In the genomic region with DNA sequence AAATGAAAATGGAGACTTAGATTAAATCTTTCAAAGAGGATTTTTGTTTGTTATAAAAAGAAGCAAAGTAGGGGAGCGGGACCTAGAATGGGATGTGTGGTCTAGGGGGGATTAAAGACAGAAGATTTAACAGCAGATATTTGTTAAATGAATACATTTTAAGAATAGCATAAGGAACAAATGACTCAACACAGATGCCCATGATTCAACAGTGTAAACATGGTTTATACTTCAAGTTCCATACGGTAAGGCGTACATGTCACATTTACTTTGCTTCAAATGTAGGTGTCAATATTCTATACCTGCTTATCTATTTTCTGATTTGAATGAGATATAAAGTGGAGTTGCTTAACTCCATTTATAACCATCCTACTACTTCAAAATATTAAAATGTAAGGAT, we compare ENCODE assay signal across 14 cellular contexts. TPM values are rescaled to one million over a fixed set of nuclear protein-coding genes. Genes with fewer than 3 reads are reported as not detected.
DNase-seq lines count a peak whose midpoint lies in the region; ATAC-seq and TF ChIP-seq lines count a peak whose summit lies in the region.
"Had no signal": no experiment of that assay in that cellular context is flagged by ENCODE, and none has a peak within 500 bp of the region (broad histone marks: within the 10 kb centered on the region; RNA-seq: fewer than 3 reads in every experiment).

No MANE protein-coding gene starts in this region.

- DNase-seq in AG04450 (ENCODE audit: low read depth, low spot score): no peak
- peak; percentile 68 for DNase-seq in GM23248
- no peak for DNase-seq in brain microvascular endothelial cell
- no peak for DNase-seq in naive thymus-derived CD8-positive, alpha-beta T cell
- DNase-seq in HuH-7.5 (ENCODE audit: low spot score): no peak
- no peak for DNase-seq in NCI-H345 (lab: John Stamatoyannopoulos, UW)
- no peak for DNase-seq in LoVo (ENCODE audit: low spot score)
- no peak for DNase-seq in NCI-H1105 (lab: John Stamatoyannopoulos, UW)
- DNase-seq: mucosa of descending colon; NCI-H2171 treated with DMSO at 0.1 percent for 48 hours; stimulated activated CD4-positive, alpha-beta T cell treated with anti-CD3 and anti-CD28 coated beads, Interleukin-15, amount 100 ng/mL, for 24 hours; stimulated activated naive CD8-positive, alpha-beta T cell treated with anti-CD3 and anti-CD28 coated beads, Interleukin-15, Interleukin-2, amounts not matched to agents 100 U/mL and 50 U/mL, for 24 hours had no signal

- H3K27ac ChIP-seq in AG04450 (ENCODE audit: low read depth, low read length): no peak overlapping the region
- H3K27ac ChIP-seq in GM23248: peak overlapping the region; percentile 84
- H3K27ac ChIP-seq in brain microvascular endothelial cell: peak overlapping the region; percentile 10
- H3K27ac ChIP-seq: cardiac muscle cell had no signal

- peaks cover 0 to 3% (median 2%) of the 10 kb centered on the region in 3 donors for H3K36me3 Mint-ChIP-seq in naive thymus-derived CD8-positive, alpha-beta T cell

- H3K9ac ChIP-seq in GM23248: peak overlapping the region; percentile 97

- in situ Hi-C loops in GM23248 (cut with MboI) (no loop called here), brain microvascular endothelial cell (cut with HindIII; ENCODE audit: low pct_ligation_motif_present, low sequenced_read_pairs) (no loop called here)

- no peaks in the 10 kb centered on the region for H4K20me1 ChIP-seq in GM23248 (ENCODE audit: insufficient read depth)

- H3K4me1 Mint-ChIP-seq in naive thymus-derived CD8-positive, alpha-beta T cell: peaks cover 9 to 34% (median 29%) of the 10 kb centered on the region in 4 donors

- peak overlapping the region; percentile 70 for H3K4me3 ChIP-seq in AG04450 (ENCODE audit: low read depth, low read length)
- peak overlapping the region; percentile 88 for H3K4me3 ChIP-seq in GM23248
- peak overlapping the region; percentile 68 for H3K4me3 ChIP-seq in brain microvascular endothelial cell (ENCODE audit: low read depth, low read length)
- H3K4me3 ChIP-seq: cardiac muscle cell, mucosa of descending colon had no signal

- H3K27ac Mint-ChIP-seq in naive thymus-derived CD8-positive, alpha-beta T cell: peak overlapping the region in 5 of 10 donors; percentile 22 to 77 (median 46)

- POLR2A ChIA-PET in AG04450 (lab: Yijun Ruan, JAX): no interaction called here
- POLR2A ChIA-PET in naive thymus-derived CD8-positive, alpha-beta T cell (lab: Charles Lee): interaction anchor here (0.8 to 1.2 kb wide), 2 partner anchors 25 to 241 kb away, joined by 3 read pairs; partner anchors contain the start of genes AP3S1 and ATG12

- 59 to 60% methylated on average over 3 of the region's 3 CpGs for WGBS in GM23248 (ENCODE audit: low coverage in 1 of 2, low lambda C conversion rate in 2 of 2, missing lambda C conversion rate in 2 of 2), 2 experiments

- CTCF ChIA-PET in AG04450 (lab: Charles Lee): interaction anchor here (0.6 to 1.2 kb wide), 3 partner anchors 9 to 292 kb away, joined by 4 to 7 read pairs (median 5); no protein-coding TSS in a partner anchor

- H3F3A ChIP-seq in GM23248 (ENCODE audit: insufficient read depth): peaks cover 33% of the 10 kb centered on the region

- H2AFZ ChIP-seq in GM23248: 0 out of 2 replicates have a peak overlapping the region, but pooled peaks have one; percentile 3

- ATAC-seq in naive thymus-derived CD8-positive, alpha-beta T cell: no peak
- ATAC-seq: mucosa of descending colon; Right ventricle myocardium inferior; stimulated activated naive CD8-positive, alpha-beta T cell treated with anti-CD3 and anti-CD28 coated beads, Interleukin-15, Interleukin-2, amounts not matched to agents 100 U/mL and 50 U/mL, for 24 hours had no signal

- H3K27me3 Mint-ChIP-seq in naive thymus-derived CD8-positive, alpha-beta T cell: peaks cover 0 to 5% (median 0%) of the 10 kb centered on the region in 5 donors

- H3K4me2 ChIP-seq in GM23248 (ENCODE audit: unreplicated experiment): peak overlapping the region; percentile 95

- H3K79me2 ChIP-seq in GM23248 (ENCODE audit: insufficient read depth): peaks cover 85% of the 10 kb centered on the region

- H3K9me3 Mint-ChIP-seq in naive thymus-derived CD8-positive, alpha-beta T cell: no peaks in the 10 kb centered on the region

- H3K9me2 ChIP-seq in GM23248 (ENCODE audit: insufficient read depth): no peaks in the 10 kb centered on the region

- peaks cover 26% of the 10 kb centered on the region for H3K4me1 ChIP-seq in GM23248 (ENCODE audit: insufficient read depth)

- TF ChIP-seq CTCF in AG04450 (IDR thresholded peaks at IDR 0.05; ENCODE audit: low read depth, low read length): no peak
- no peak for TF ChIP-seq CTCF in brain microvascular endothelial cell (IDR thresholded peaks at IDR 0.05; ENCODE audit: low read depth, low read length, missing control alignments)

- no peaks in the 10 kb centered on the region for H3K36me3 ChIP-seq in GM23248 (ENCODE audit: low read depth)
- H3K36me3 ChIP-seq in brain microvascular endothelial cell (replicated peaks): no peaks in the 10 kb centered on the region
- H3K36me3 ChIP-seq: cardiac muscle cell had no signal

- H3K9me3 ChIP-seq in AG04450 (ENCODE audit: control insufficient read depth, insufficient read depth, low read length) (no peaks in the 10 kb centered on the region), GM23248 (ENCODE audit: low read depth) (no peaks in the 10 kb centered on the region)
- H3K9me3 ChIP-seq: mucosa of descending colon had no signal

- no peaks in the 10 kb centered on the region for H3K27me3 ChIP-seq in AG04450 (ENCODE audit: control insufficient read depth, insufficient read depth, low read length)
- no peaks in the 10 kb centered on the region for H3K27me3 ChIP-seq in GM23248 (replicated peaks; ENCODE audit: insufficient read depth)
- H3K27me3 ChIP-seq in brain microvascular endothelial cell (replicated peaks): no peaks in the 10 kb centered on the region
- H3K27me3 ChIP-seq: cardiac muscle cell had no signal

- peak overlapping the region in 9 of 10 donors; percentile 1 to 74 (median 29) for H3K4me3 Mint-ChIP-seq in naive thymus-derived CD8-positive, alpha-beta T cell

RNA-seq across cellular contexts. Expression of gene TICAM2, which starts 1.5 kb away (rescaled TPM):
- polyA plus RNA-seq in AG04450 (2011; rRNA removed): 2.3 and 4.3 TPM in 2 replicates
- polyA minus RNA-seq in AG04450 (2011; rRNA and poly(A)+ RNA removed): 0.23 and 1.3 TPM in 2 replicates
- total RNA-seq in GM23248 (2014; rRNA removed; shearing (Covaris generic)): 1.9 and 12.3 TPM in 2 replicates
- 11.3 and 14.1 TPM in 2 replicates for polyA plus RNA-seq in GM23248 (2016; fragmentation: Nextera tagmentation; extraction: Ambion mirVana)
- total RNA-seq in naive thymus-derived CD8-positive, alpha-beta T cell: 1 to 10 TPM in 1 of 2 experiments, not detected in 1; 1.5 TPM
- polyA plus RNA-seq in naive thymus-derived CD8-positive, alpha-beta T cell: not detected

RNA-seq across cellular contexts. Expression of gene TMED7, which starts 25.1 kb away (rescaled TPM):
- polyA plus RNA-seq in AG04450 (2011; rRNA removed): 74.2 and 110 TPM in 2 replicates
- 37.8 and 76.2 TPM in 2 replicates for polyA minus RNA-seq in AG04450 (2011; rRNA and poly(A)+ RNA removed)
- 152 and 163 TPM in 2 replicates for total RNA-seq in GM23248 (2014; rRNA removed; shearing (Covaris generic))
- polyA plus RNA-seq in GM23248 (2016; fragmentation: Nextera tagmentation; extraction: Ambion mirVana): 97.7 and 98.7 TPM in 2 replicates
- 10 to 100 TPM; 41.0 to 48.9 TPM for total RNA-seq in naive thymus-derived CD8-positive, alpha-beta T cell
- 10 to 100 TPM; 30.3 to 43.2 (median 37.2) TPM for polyA plus RNA-seq in naive thymus-derived CD8-positive, alpha-beta T cell

RNA-seq across cellular contexts. Expression of gene FEM1C, which starts 56.2 kb away (rescaled TPM):
- polyA plus RNA-seq in AG04450 (2011; rRNA removed) (10.7 and 14.1 TPM in 2 replicates), GM23248 (2016; fragmentation: Nextera tagmentation; extraction: Ambion mirVana) (11.2 and 12.0 TPM in 2 replicates)
- 12.4 and 22.9 TPM in 2 replicates for polyA minus RNA-seq in AG04450 (2011; rRNA and poly(A)+ RNA removed)
- total RNA-seq in GM23248 (2014; rRNA removed; shearing (Covaris generic)): 16.5 and 18.3 TPM in 2 replicates
- total RNA-seq in naive thymus-derived CD8-positive, alpha-beta T cell: 10 to 100 TPM; 15.3 to 16.4 TPM
- polyA plus RNA-seq in naive thymus-derived CD8-positive, alpha-beta T cell: 1 to 10 TPM; 1.8 to 2.9 (median 1.9) TPM
